Comparison of ENCODE assay signal across 19 cellular contexts in the genomic region with DNA sequence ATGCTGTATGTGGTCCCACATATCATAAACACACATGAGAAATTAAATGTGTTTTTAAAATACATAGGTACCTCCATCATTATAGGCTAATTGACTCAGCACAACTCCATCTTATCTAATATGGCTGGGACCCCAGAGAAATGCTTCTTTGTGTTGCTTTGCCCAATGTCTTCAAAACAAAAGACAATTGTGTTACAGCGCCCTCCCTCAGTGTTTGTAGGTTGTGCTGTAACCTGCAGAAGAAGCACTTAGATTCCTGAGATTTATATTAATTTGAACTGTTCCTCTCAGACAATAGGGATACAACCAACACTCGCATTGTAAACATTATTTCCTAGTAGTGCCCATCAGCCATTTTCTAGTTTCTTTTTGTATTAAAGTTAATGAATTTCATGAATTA.
A peak's percentile ranks its signal among the peaks of the same experiment; 100 is the strongest.
DNase-seq lines count a peak whose midpoint lies in the region; ATAC-seq, FAIRE-seq and TF ChIP-seq lines count a peak whose summit lies in the region.
"Had no signal": no experiment of that assay in that cellular context is flagged by ENCODE, and none has a peak within 500 bp of the region (broad histone marks: within the 10 kb centered on the region; RNA-seq: fewer than 3 reads in every experiment).

No MANE protein-coding gene starts in this region.

- H3K9me3 Mint-ChIP-seq in GM23338, result no peaks in the 10 kb centered on the region
- no peaks in the 10 kb centered on the region for H3K9me3 Mint-ChIP-seq in H9

- H3K79me2 ChIP-seq in GM23338 (replicated peaks; ENCODE audit: insufficient read depth) (no peaks in the 10 kb centered on the region), H9 (ENCODE audit: insufficient read depth, low read length) (no peaks in the 10 kb centered on the region), H1 (ENCODE audit: control insufficient read depth in 1 of 2, insufficient read depth in 2 of 2, low read length in 2 of 2) (no peaks in the 10 kb centered on the region), mesendoderm (ENCODE audit: control insufficient read depth, insufficient read depth, low read length) (no peaks in the 10 kb centered on the region)

- H4K91ac ChIP-seq in H9 (ENCODE audit: insufficient read length, low read depth, low read length) (no peak overlapping the region), H1 (replicated peaks; ENCODE audit: insufficient read length, low read length) (no peak overlapping the region)

- H2BK120ac ChIP-seq in H9 (ENCODE audit: low read depth, low read length, poor library complexity, severe bottlenecking) (no peak overlapping the region), H1 (replicated peaks; ENCODE audit: low read depth, low read length) (no peak overlapping the region), mesendoderm (ENCODE audit: low read depth, low read length) (no peak overlapping the region)

- intact Hi-C loops in sciatic nerve (cut with DNase I), result no loop called here

- H3K4me3 Mint-ChIP-seq in GM23338, result no peak overlapping the region
- no peak overlapping the region for H3K4me3 Mint-ChIP-seq in H9
- H3K4me3 Mint-ChIP-seq: CD4-positive, alpha-beta memory T cell had no signal

- H3K4me1 ChIP-seq in GM23338 (ENCODE audit: insufficient read depth) (no peaks in the 10 kb centered on the region), H9 (ENCODE audit: insufficient read depth, low read length) (no peaks in the 10 kb centered on the region), H1 (replicated peaks in 1 of 4; ENCODE audit: control insufficient read depth in 3 of 4, insufficient read depth in 4 of 4, low read length in 3 of 4) (no peaks in the 10 kb centered on the region), mesendoderm (ENCODE audit: control insufficient read depth, low read depth, low read length) (no peaks in the 10 kb centered on the region)
- H3K4me1 ChIP-seq: Caco-2 had no signal

- H4K20me1 ChIP-seq in GM23338 (replicated peaks; ENCODE audit: insufficient read depth), result no peaks in the 10 kb centered on the region
- no peaks in the 10 kb centered on the region for H4K20me1 ChIP-seq in H9 (ENCODE audit: control insufficient read depth, insufficient read depth, insufficient read length)
- no peaks in the 10 kb centered on the region for H4K20me1 ChIP-seq in H1 (replicated peaks in 1 of 2; ENCODE audit: control insufficient read depth in 1 of 2, insufficient read depth in 2 of 2, low read length in 2 of 2)

- no peak for FAIRE-seq in H1 (lab: Jason Lieb, UNC)
- FAIRE-seq: G401.6, GM12892, GM19239 had no signal

- H3F3A ChIP-seq in GM23338 (replicated peaks; ENCODE audit: low read depth), result no peaks in the 10 kb centered on the region

- H3K23ac ChIP-seq in H9 (ENCODE audit: insufficient read length, low read depth, low read length) (no peak overlapping the region), H1 (ENCODE audit: insufficient read length) (no peak overlapping the region), mesendoderm (ENCODE audit: low read length) (no peak overlapping the region)

- peak; percentile 39 for DNase-seq in GM23338 (ENCODE audit: low spot score)
- no peak for DNase-seq in H9
- no peak for DNase-seq in H1 (ENCODE audit: low read depth in 1 of 2, low spot score in 2 of 2)
- peak; percentile 8 for DNase-seq in mesendoderm
- no peak for DNase-seq in medulla oblongata (ENCODE audit: extremely low spot score)
- DNase-seq in sciatic nerve (ENCODE audit: low spot score), result no peak
- DNase-seq: C1 segment of cervical spinal cord; Caco-2; CD4-positive, alpha-beta memory T cell; DMS153; DND-41; GOT3; H7 had no signal

- no peak for TF ChIP-seq POLR2A in H1 (IDR thresholded peaks at IDR 0.05; ENCODE audit: control extremely low read depth in 1 of 2, low read depth in 2 of 2, low read length in 2 of 2)

- no peaks in the 10 kb centered on the region for H3K9me2 ChIP-seq in GM23338 (ENCODE audit: insufficient read depth)

- H2BK5ac ChIP-seq in H9 (ENCODE audit: insufficient read length, low read length) (no peak overlapping the region), H1 (ENCODE audit: low read depth, low read length) (no peak overlapping the region), mesendoderm (ENCODE audit: low read length) (no peak overlapping the region)

- H3K27ac ChIP-seq in GM23338 (ENCODE audit: low read depth) (no peak overlapping the region), H9 (ENCODE audit: insufficient read length, low read depth, low read length) (no peak overlapping the region), H1 (ENCODE audit: low read depth, low read length) (no peak overlapping the region), mesendoderm (ENCODE audit: low read depth, low read length) (no peak overlapping the region)

- H3K4me1 Mint-ChIP-seq in GM23338 (no peaks in the 10 kb centered on the region), H9 (peaks cover 0 to 2% of the 10 kb centered on the region in 2 experiments; a peak in 1 of 4 replicates)
- H3K4me1 Mint-ChIP-seq: CD4-positive, alpha-beta memory T cell had no signal

- H3K36me3 ChIP-seq in GM23338 (ENCODE audit: insufficient read depth) (no peaks in the 10 kb centered on the region), H1 (ENCODE audit: control insufficient read depth in 2 of 4, insufficient read depth in 4 of 4, low read length in 3 of 4) (no peaks in the 10 kb centered on the region), mesendoderm (ENCODE audit: control insufficient read depth, insufficient read depth, low read length) (no peaks in the 10 kb centered on the region)

- CTCF ChIA-PET in H1 (lab: Charles Lee; ENCODE audit: partially characterized antibody), result interaction anchor here (1.1 to 1.5 kb wide), 3 partner anchors 13 to 83 kb away, joined by 3 to 4 read pairs (median 3); no protein-coding TSS in a partner anchor

- no peak for TF ChIP-seq EP300 in H1 (IDR thresholded peaks at IDR 0.05; ENCODE audit: borderline replicate concordance in 1 of 2, low read depth in 2 of 2, low read length in 2 of 2)

- H3K4me2 ChIP-seq in GM23338 (no peak overlapping the region), H9 (ENCODE audit: insufficient read depth, insufficient read length, low read length) (no peak overlapping the region), H1 (ENCODE audit: insufficient read depth in 1 of 2, low read depth in 2 of 2, low read length in 2 of 2) (no peak overlapping the region), mesendoderm (ENCODE audit: low read length) (no peak overlapping the region)

- no peak overlapping the region for H2AK5ac ChIP-seq in H9 (ENCODE audit: insufficient read length, low read length)
- no peak overlapping the region for H2AK5ac ChIP-seq in H1 (ENCODE audit: low read depth, low read length)
- H2AK5ac ChIP-seq in mesendoderm (ENCODE audit: low read length), result no peak overlapping the region

- H2AFZ ChIP-seq in GM23338, result no peak overlapping the region
- no peak overlapping the region for H2AFZ ChIP-seq in H9 (ENCODE audit: low read length)
- H2AFZ ChIP-seq in H1 (ENCODE audit: low read length), result no peak overlapping the region

- H2BK12ac ChIP-seq in H9 (ENCODE audit: insufficient read length, low read depth, low read length), result no peak overlapping the region
- no peak overlapping the region for H2BK12ac ChIP-seq in H1 (ENCODE audit: low read depth, low read length)

- peak; percentile 45 to 51 for TF ChIP-seq RAD21 in H1 (IDR thresholded peaks at IDR 0.05 in 1 of 2, conservative IDR thresholded peaks at IDR 0.05 in 1 of 2; ENCODE audit: low read depth in 2 of 2, low read length in 2 of 2)

- ATAC-seq in GM23338 (no peak), sciatic nerve (no peak), HG03039 (IDR thresholded peaks at IDR 0.05; ENCODE audit: unreplicated experiment) (no peak), GM18870 (IDR thresholded peaks at IDR 0.05; ENCODE audit: unreplicated experiment) (no peak)
- ATAC-seq: HCT116 had no signal

- H3K9me3 ChIP-seq in H9 (ENCODE audit: control insufficient read depth, low read depth, low read length) (no peaks in the 10 kb centered on the region), H1 (ENCODE audit: insufficient read depth in 2 of 2, low read depth in 1 of 2, low read length in 1 of 2) (no peaks in the 10 kb centered on the region)
- H3K9me3 ChIP-seq: Caco-2 had no signal

- H3K4ac ChIP-seq in H9 (ENCODE audit: low read depth, low read length) (no peak overlapping the region), H1 (replicated peaks; ENCODE audit: insufficient read length, low read depth, low read length) (no peak overlapping the region), mesendoderm (ENCODE audit: low read depth, low read length) (no peak overlapping the region)

- H3K27me3 ChIP-seq in GM23338 (ENCODE audit: insufficient read depth), result no peaks in the 10 kb centered on the region
- no peaks in the 10 kb centered on the region for H3K27me3 ChIP-seq in H9 (ENCODE audit: insufficient read depth, low read length)
- no peaks in the 10 kb centered on the region for H3K27me3 ChIP-seq in H1 (replicated peaks in 1 of 4; ENCODE audit: control insufficient read depth in 3 of 4, extremely low read depth in 1 of 4, insufficient read depth in 3 of 4, low read length in 3 of 4)
- no peaks in the 10 kb centered on the region for H3K27me3 ChIP-seq in mesendoderm (ENCODE audit: insufficient read depth, low read length, poor library complexity)

- H3K56ac ChIP-seq in H9 (ENCODE audit: insufficient read length, low read depth, low read length) (no peak overlapping the region), H1 (replicated peaks; ENCODE audit: insufficient read length, low read depth, low read length) (no peak overlapping the region), mesendoderm (ENCODE audit: low read length) (no peak overlapping the region)

- no peak overlapping the region for H3T11ph ChIP-seq in H9 (ENCODE audit: low read length)

- POLR2A ChIA-PET in H1 (lab: Charles Lee; ENCODE audit: partially characterized antibody), result no interaction called here

- TF ChIP-seq CTCF in GM23338 (conservative IDR thresholded peaks at IDR 0.05; ENCODE audit: low read depth in 2 of 2), result peak; percentile 49 to 52
- TF ChIP-seq CTCF in H9 (conservative IDR thresholded peaks at IDR 0.05), result peak; percentile 38; the same call in 1 of the 3 replicates
- peak in 1 of 3 experiments; percentile 4; a peak in 1 of 4 replicates for TF ChIP-seq CTCF in H1 (IDR thresholded peaks at IDR 0.05; ENCODE audit: control extremely low read depth in 1 of 3, insufficient read depth in 1 of 3, low read depth in 1 of 3, low read length in 3 of 3)

- no peaks in the 10 kb centered on the region for H3K36me3 Mint-ChIP-seq in GM23338 (ENCODE audit: low read depth)
- no peaks in the 10 kb centered on the region for H3K36me3 Mint-ChIP-seq in H9 (ENCODE audit: insufficient read depth in 1 of 3, low read depth in 3 of 3)
- H3K36me3 Mint-ChIP-seq: CD4-positive, alpha-beta memory T cell had no signal

- no peak overlapping the region for H3K18ac ChIP-seq in H9 (ENCODE audit: insufficient read length, low read depth, low read length)
- H3K18ac ChIP-seq in H1 (ENCODE audit: extremely low read depth, low read length), result no peak overlapping the region
- no peak overlapping the region for H3K18ac ChIP-seq in mesendoderm (ENCODE audit: low read length)

- no peaks in the 10 kb centered on the region for H3K27me3 Mint-ChIP-seq in GM23338 (ENCODE audit: insufficient read depth, low read depth, poor library complexity)
- no peaks in the 10 kb centered on the region for H3K27me3 Mint-ChIP-seq in H9 (ENCODE audit: low read depth)
- H3K27me3 Mint-ChIP-seq: CD4-positive, alpha-beta memory T cell had no signal

- no CpG with 5 or more reads among the region's 2 CpGs for WGBS in H9 (ENCODE audit: extremely low coverage, insufficient read length, low lambda C conversion rate)
- WGBS in H1 (ENCODE audit: extremely low coverage in 1 of 2, insufficient coverage in 1 of 2, insufficient read length in 1 of 2, insufficient replicate concordance in 2 of 2, low coverage in 1 of 2, low lambda C conversion rate in 2 of 2, missing lambda C conversion rate in 1 of 2), 2 experiments, result 75% methylated on average over 2 of the region's 2 CpGs; no CpG with 5 or more reads in 1 of the 2 experiments
- WGBS in mesendoderm (ENCODE audit: extremely low coverage, insufficient coverage, low lambda C conversion rate), result no CpG with 5 or more reads among the region's 2 CpGs

- no peak overlapping the region for H3K9ac ChIP-seq in H9 (ENCODE audit: extremely low read depth, insufficient read length, low read length)
- no peak overlapping the region for H3K9ac ChIP-seq in H1 (replicated peaks in 1 of 4; ENCODE audit: extremely low read depth in 1 of 4, low read depth in 3 of 4, low read length in 3 of 4)
- H3K9ac ChIP-seq in mesendoderm (ENCODE audit: low read length), result no peak overlapping the region

- H4K8ac ChIP-seq in H9 (replicated peaks; ENCODE audit: insufficient read length, low read depth, low read length) (no peak overlapping the region), H1 (ENCODE audit: extremely low read depth, insufficient read depth, low read length) (no peak overlapping the region), mesendoderm (ENCODE audit: low read depth, low read length) (no peak overlapping the region)

- H3K27ac Mint-ChIP-seq in GM23338, result no peak overlapping the region
- no peak overlapping the region for H3K27ac Mint-ChIP-seq in H9
- H3K27ac Mint-ChIP-seq: CD4-positive, alpha-beta memory T cell had no signal

- H3K4me3 ChIP-seq in GM23338, result no peak overlapping the region
- H3K4me3 ChIP-seq in H1 (ENCODE audit: extremely low read depth in 1 of 4, insufficient read depth in 2 of 4, low read depth in 3 of 4, low read length in 4 of 4), result no peak overlapping the region
- no peak overlapping the region for H3K4me3 ChIP-seq in mesendoderm (ENCODE audit: low read length)

- H2BK15ac ChIP-seq in H9 (ENCODE audit: low read depth, low read length), result no peak overlapping the region
- H2BK15ac ChIP-seq in H1 (ENCODE audit: low read length), result no peak overlapping the region
- H2BK15ac ChIP-seq in mesendoderm (replicated peaks; ENCODE audit: low read depth), result no peak overlapping the region

- H3K79me1 ChIP-seq in H9 (ENCODE audit: insufficient read depth, low read depth, low read length, poor library complexity, severe bottlenecking), result no peaks in the 10 kb centered on the region
- no peaks in the 10 kb centered on the region for H3K79me1 ChIP-seq in H1 (ENCODE audit: low read depth, low read length)
- H3K79me1 ChIP-seq in mesendoderm (ENCODE audit: low read length), result no peaks in the 10 kb centered on the region

- no peak overlapping the region for H3K14ac ChIP-seq in H9 (ENCODE audit: insufficient read depth, low read length)
- H3K14ac ChIP-seq in H1 (ENCODE audit: insufficient read length), result no peak overlapping the region

- H4K5ac ChIP-seq in H9 (ENCODE audit: insufficient read length, low read depth, low read length) (no peak overlapping the region), H1 (ENCODE audit: insufficient read length, low read depth, low read length) (no peak overlapping the region), mesendoderm (ENCODE audit: low read length) (no peak overlapping the region)

- H2BK20ac ChIP-seq in H9 (ENCODE audit: low read depth, low read length, poor library complexity, severe bottlenecking), result no peak overlapping the region
- H2BK20ac ChIP-seq in H1 (ENCODE audit: low read length), result no peak overlapping the region

- H3K23me2 ChIP-seq in H9 (ENCODE audit: insufficient read length, low read depth, low read length, poor library complexity, severe bottlenecking) (no peaks in the 10 kb centered on the region), H1 (ENCODE audit: low read depth, low read length) (no peaks in the 10 kb centered on the region)

Comparison
In these comparisons a context has a peak if more than half of its experiments do, and no peak if none do; other contexts are left out.
1. DNase-seq: peak in GM23338 (single experiment) and mesendoderm (single experiment); none in H9 (single experiment), H1 (0 of 2), medulla oblongata (single experiment) and sciatic nerve (single experiment).